In the genomic region with DNA sequence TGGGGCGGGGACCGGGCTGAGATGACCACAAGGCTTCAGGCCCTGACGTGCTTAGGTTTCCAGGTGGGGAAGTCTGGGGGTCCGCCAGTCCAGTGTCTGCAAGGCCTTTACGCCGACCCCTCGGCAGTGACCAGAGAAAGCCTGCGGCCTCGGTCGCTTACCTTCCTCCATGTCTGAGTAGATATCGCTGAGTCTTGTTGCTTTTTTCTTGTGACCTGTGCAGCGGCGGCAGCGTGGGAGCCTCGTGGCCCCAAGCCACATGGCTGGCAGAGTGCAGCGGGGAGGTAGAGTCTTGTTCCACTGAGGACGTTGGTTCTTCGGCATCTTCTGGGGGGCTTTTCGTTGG, we compare ENCODE assay signal across 8 cellular contexts. TPM values are rescaled to one million over a fixed set of nuclear protein-coding genes. Genes with fewer than 3 reads are reported as not detected.
DNase-seq lines count a peak whose midpoint lies in the region; ATAC-seq, FAIRE-seq and TF ChIP-seq lines count a peak whose summit lies in the region.

No MANE protein-coding gene starts in this region.

- H3K36me3 ChIP-seq in BLaER1 (peaks cover 74% of the 10 kb centered on the region), keratinocyte (ENCODE audit: control insufficient read depth in 2 of 2, extremely low read depth in 1 of 2, insufficient read depth in 2 of 2, low read length in 2 of 2) (peaks cover 15 to 44% of the 10 kb centered on the region in 2 experiments)

- peak overlapping the region; percentile 86 for H3K27ac Mint-ChIP-seq in activated naive CD8-positive, alpha-beta T cell treated with anti-CD3 and anti-CD28 coated beads, Interleukin-2, amount 10 ng/mL, durations not matched to agents 7 days and 5 days

- no peaks in the 10 kb centered on the region for H3K9me1 ChIP-seq in keratinocyte (ENCODE audit: control insufficient read depth, extremely low read depth, insufficient read depth, low read length)

- ATAC-seq in GM21423 (IDR thresholded peaks at IDR 0.05; ENCODE audit: unreplicated experiment) (peak; percentile 14), GM21576 (IDR thresholded peaks at IDR 0.05; ENCODE audit: unreplicated experiment) (no peak)
- ATAC-seq in activated naive CD8-positive, alpha-beta T cell treated with anti-CD3 and anti-CD28 coated beads, Interleukin-2, amount 10 ng/mL, durations not matched to agents 7 days and 5 days (ENCODE audit: low read depth) = peak; percentile 20

- H4K20me1 ChIP-seq in BLaER1 = peaks cover 55% of the 10 kb centered on the region
- H4K20me1 ChIP-seq in keratinocyte (ENCODE audit: control insufficient read depth, extremely low read depth, insufficient read depth, low read length) = peaks cover 24% of the 10 kb centered on the region

- peaks cover 62% of the 10 kb centered on the region for H3K79me2 ChIP-seq in keratinocyte (ENCODE audit: control insufficient read depth, insufficient read depth, low read length)

- H3K27me3 ChIP-seq in BLaER1 (no peaks in the 10 kb centered on the region), keratinocyte (ENCODE audit: control insufficient read depth, extremely low read depth, insufficient read depth, low read length) (no peaks in the 10 kb centered on the region)

- H3K4me1 ChIP-seq in BLaER1 (peaks cover 26% of the 10 kb centered on the region), keratinocyte (ENCODE audit: control insufficient read depth, extremely low read depth, insufficient read depth, low read length) (peaks cover 26% of the 10 kb centered on the region)

- peak overlapping the region; percentile 68 for H2AFZ ChIP-seq in keratinocyte (ENCODE audit: control insufficient read depth, low read length)

- peak overlapping the region; percentile 88 for H3K4me3 Mint-ChIP-seq in activated naive CD8-positive, alpha-beta T cell treated with anti-CD3 and anti-CD28 coated beads, Interleukin-2, amount 10 ng/mL, durations not matched to agents 7 days and 5 days

- peaks cover 30% of the 10 kb centered on the region for H3K4me1 Mint-ChIP-seq in activated naive CD8-positive, alpha-beta T cell treated with anti-CD3 and anti-CD28 coated beads, Interleukin-2, amount 10 ng/mL, durations not matched to agents 7 days and 5 days

- DNase-seq in Kasumi-1 (lab: John Stamatoyannopoulos, UW) = peak; percentile 35 to 38
- no peak for DNase-seq in activated naive CD8-positive, alpha-beta T cell treated with anti-CD3 and anti-CD28 coated beads, Interleukin-2, amount 10 ng/mL, durations not matched to agents 7 days and 5 days
- no peak for DNase-seq in keratinocyte (ENCODE audit: low read depth, low spot score)
- DNase-seq in stimulated activated CD4-positive, alpha-beta T cell treated with anti-CD3 and anti-CD28 coated beads, Interleukin-4, amount 100 ng/mL, for 48 hours (ENCODE audit: low read depth in 2 of 2) = peak; percentile 47 to 51
- no peak for DNase-seq in KBM-7

- H3K36me3 Mint-ChIP-seq in activated naive CD8-positive, alpha-beta T cell treated with anti-CD3 and anti-CD28 coated beads, Interleukin-2, amount 10 ng/mL, durations not matched to agents 7 days and 5 days = peaks cover 40% of the 10 kb centered on the region

- peak overlapping the region; percentile 96 for H3K9ac ChIP-seq in BLaER1
- H3K9ac ChIP-seq in keratinocyte (ENCODE audit: control insufficient read depth, extremely low read depth, insufficient read depth, low read length) = peak overlapping the region; percentile 99

- peak overlapping the region; percentile 87 for H3K4me2 ChIP-seq in BLaER1
- peak overlapping the region; percentile 95 for H3K4me2 ChIP-seq in keratinocyte (ENCODE audit: control insufficient read depth, extremely low read depth, insufficient read depth, low read depth, low read length)

- in situ Hi-C loops in KBM-7 (cut with MboI; ENCODE audit: low pct_unique_long_range_greater_than_20kb, low sequenced_read_pairs) = no loop called here

- FAIRE-seq in keratinocyte (lab: Jason Lieb, UNC) = no peak

- no peaks in the 10 kb centered on the region for H3K27me3 Mint-ChIP-seq in activated naive CD8-positive, alpha-beta T cell treated with anti-CD3 and anti-CD28 coated beads, Interleukin-2, amount 10 ng/mL, durations not matched to agents 7 days and 5 days

- H3K4me3 ChIP-seq in BLaER1 (peak overlapping the region; percentile 88), keratinocyte (ENCODE audit: control insufficient read depth in 2 of 3, extremely low read depth in 1 of 3, insufficient read depth in 2 of 3, low read depth in 1 of 3, low read length in 3 of 3) (peak overlapping the region; percentile 72 to 98 (median 93))

- POLR2A ChIA-PET in activated naive CD8-positive, alpha-beta T cell treated with anti-CD3 and anti-CD28 coated beads, Interleukin-2, amount 10 ng/mL, durations not matched to agents 7 days and 5 days (lab: Charles Lee) = interaction anchor here (0.6 to 2.9 kb wide), 11 partner anchors 13 to 334 kb away, joined by 3 to 13 read pairs (median 6); a partner anchor contains a TSS

- dilution Hi-C loops in keratinocyte (cut with MboI; ENCODE audit: extremely low pct_ligation_motif_present, low sequenced_read_pairs) = no loop called here

- TF ChIP-seq CTCF in keratinocyte (optimal IDR thresholded peaks at IDR 0.05 in 1 of 3, IDR thresholded peaks at IDR 0.05 in 1 of 3, conservative IDR thresholded peaks at IDR 0.05 in 1 of 3; ENCODE audit: extremely low read depth in 1 of 3, insufficient read depth in 2 of 3, low read length in 3 of 3) = no peak

- H3K9me3 ChIP-seq in BLaER1 (no peaks in the 10 kb centered on the region), keratinocyte (ENCODE audit: control insufficient read depth, low read depth, low read length) (no peaks in the 10 kb centered on the region)

- no peaks in the 10 kb centered on the region for H3K9me3 Mint-ChIP-seq in activated naive CD8-positive, alpha-beta T cell treated with anti-CD3 and anti-CD28 coated beads, Interleukin-2, amount 10 ng/mL, durations not matched to agents 7 days and 5 days

- H3K27ac ChIP-seq in BLaER1 = peak overlapping the region; percentile 95
- peak overlapping the region; percentile 99 for H3K27ac ChIP-seq in keratinocyte (ENCODE audit: control insufficient read depth, insufficient read depth, low read length)

RNA-seq across cellular contexts. Expression of a gene that starts 0.3 kb away (rescaled TPM):
- 10 to 100 TPM; 73.8 to 78.3 TPM for total RNA-seq in activated naive CD8-positive, alpha-beta T cell treated with anti-CD3 and anti-CD28 coated beads, Interleukin-2, amount 10 ng/mL, durations not matched to agents 7 days and 5 days
- polyA plus RNA-seq in keratinocyte = 76.2 to 195 TPM (median 126 TPM) in 3 replicates
- 45.3 TPM for polyA plus RNA-seq in keratinocyte (2011; ENCODE audit: low read depth)
- 119 and 132 TPM in 2 replicates for polyA plus RNA-seq in keratinocyte (2011; cell fraction: cytosol; rRNA removed)
- 133 and 187 TPM in 2 replicates for polyA plus RNA-seq in keratinocyte (2011; cell fraction: nucleus; rRNA removed)
- polyA plus RNA-seq in keratinocyte (2012; ENCODE audit: low replicate concordance) = 48.3 and 103 TPM in 2 replicates
- polyA minus RNA-seq in keratinocyte = 36.8 to 101 TPM (median 48.8 TPM) in 3 replicates
- polyA minus RNA-seq in keratinocyte (2011; cell fraction: cytosol; rRNA and poly(A)+ RNA removed) = 58.7 TPM
- 36.8 and 63.9 TPM in 2 replicates for polyA minus RNA-seq in keratinocyte (2011; cell fraction: nucleus; rRNA and poly(A)+ RNA removed)

RNA-seq across cellular contexts. Expression of a gene that starts 19.7 kb away (rescaled TPM):
- 10 to 100 TPM; 46.4 to 47.4 TPM for total RNA-seq in activated naive CD8-positive, alpha-beta T cell treated with anti-CD3 and anti-CD28 coated beads, Interleukin-2, amount 10 ng/mL, durations not matched to agents 7 days and 5 days
- polyA plus RNA-seq in keratinocyte = 12.9 to 31.0 TPM (median 17.9 TPM) in 3 replicates
- 16.0 TPM for polyA plus RNA-seq in keratinocyte (2011; ENCODE audit: low read depth)
- 14.2 and 17.1 TPM in 2 replicates for polyA plus RNA-seq in keratinocyte (2011; cell fraction: cytosol; rRNA removed)
- polyA plus RNA-seq in keratinocyte (2011; cell fraction: nucleus; rRNA removed) = 70.5 and 71.2 TPM in 2 replicates
- polyA plus RNA-seq in keratinocyte (2012; ENCODE audit: low replicate concordance) = 33.2 and 39.2 TPM in 2 replicates
- 28.1 to 117 TPM (median 35.9 TPM) in 3 replicates for polyA minus RNA-seq in keratinocyte
- 27.6 TPM for polyA minus RNA-seq in keratinocyte (2011; cell fraction: cytosol; rRNA and poly(A)+ RNA removed)
- 32.9 and 36.4 TPM in 2 replicates for polyA minus RNA-seq in keratinocyte (2011; cell fraction: nucleus; rRNA and poly(A)+ RNA removed)

RNA-seq across cellular contexts. Expression of a gene that starts 32.4 kb away (rescaled TPM):
- total RNA-seq in activated naive CD8-positive, alpha-beta T cell treated with anti-CD3 and anti-CD28 coated beads, Interleukin-2, amount 10 ng/mL, durations not matched to agents 7 days and 5 days = 100 to 1,000 TPM; 115 to 117 TPM
- 71.7 to 166 TPM (median 97.3 TPM) in 3 replicates for polyA plus RNA-seq in keratinocyte
- 23.5 TPM for polyA plus RNA-seq in keratinocyte (2011; ENCODE audit: low read depth)
- polyA plus RNA-seq in keratinocyte (2011; cell fraction: cytosol; rRNA removed) = 57.6 and 69.3 TPM in 2 replicates
- polyA plus RNA-seq in keratinocyte (2011; cell fraction: nucleus; rRNA removed) = 344 and 409 TPM in 2 replicates
- polyA plus RNA-seq in keratinocyte (2012; ENCODE audit: low replicate concordance) = 59.9 and 64.4 TPM in 2 replicates
- polyA minus RNA-seq in keratinocyte = 179 to 205 TPM (median 190 TPM) in 3 replicates
- polyA minus RNA-seq in keratinocyte (2011; cell fraction: cytosol; rRNA and poly(A)+ RNA removed) = 107 TPM
- 104 and 137 TPM in 2 replicates for polyA minus RNA-seq in keratinocyte (2011; cell fraction: nucleus; rRNA and poly(A)+ RNA removed)

Comparison
In these comparisons a context has a peak if more than half of its experiments do, and no peak if none do; other contexts are left out.
1. DNase-seq: peak in Kasumi-1 (2 of 2) and stimulated activated CD4-positive, alpha-beta T cell treated with anti-CD3 and anti-CD28 coated beads, Interleukin-4, amount 100 ng/mL, for 48 hours (2 of 2); none in activated naive CD8-positive, alpha-beta T cell treated with anti-CD3 and anti-CD28 coated beads, Interleukin-2, amount 10 ng/mL, durations not matched to agents 7 days and 5 days (single experiment), keratinocyte (single experiment) and KBM-7 (single experiment).